ENCODE assay signal across 9 cellular contexts in genomic region chr3:168088106-168088722, GRCh38. TPM values are rescaled to one million over a fixed set of nuclear protein-coding genes. Genes with fewer than 3 reads are reported as not detected.
DNase-seq lines count a peak whose midpoint lies in the region; ATAC-seq and TF ChIP-seq lines count a peak whose summit lies in the region.
"Had no signal": no experiment of that assay in that cellular context is flagged by ENCODE, and none has a peak within 500 bp of the region (broad histone marks: within the 10 kb centered on the region; RNA-seq: fewer than 3 reads in every experiment).

No MANE protein-coding gene starts in this region.

- H3K9me3 Mint-ChIP-seq in WTC11 (no peaks in the 10 kb centered on the region), neural crest cell (no peaks in the 10 kb centered on the region)
- H3K9me3 Mint-ChIP-seq: T-helper 1 cell treated with Interleukin-12 subunit alpha and Interleukin-12 subunit beta and Interleukin-4 antibody, amounts not matched to agents 30 μg/mL and 1 μg/mL, for 36 hours had no signal

- ATAC-seq in HG03378 (IDR thresholded peaks at IDR 0.05; ENCODE audit: unreplicated experiment), result peak; percentile 70
- peak; percentile 90 for ATAC-seq in WTC11

- DNase-seq in GM10266 (ENCODE audit: extremely low spot score) (peak; percentile 42), GM20000 (ENCODE audit: low spot score) (peak; percentile 18), WTC11 (ENCODE audit: low spot score) (peak; percentile 37), neural crest cell (ENCODE audit: low read depth, low spot score) (no peak), NCI-H524 treated with DMSO at 0.1 percent for 48 hours (lab: John Stamatoyannopoulos, UW) (no peak), DMS153 treated with DMSO at 0.1 percent for 48 hours (lab: John Stamatoyannopoulos, UW; ENCODE audit: unreplicated experiment) (no peak), NCI-H774 (lab: John Stamatoyannopoulos, UW) (no peak)

- H3K4me1 Mint-ChIP-seq in WTC11 (peaks cover 68% of the 10 kb centered on the region), neural crest cell (peaks cover 32% of the 10 kb centered on the region)

- POLR2A ChIA-PET in WTC11 (lab: Charles Lee), result no interaction called here

- H3K36me3 Mint-ChIP-seq in WTC11, result no peaks in the 10 kb centered on the region
- H3K36me3 Mint-ChIP-seq in neural crest cell (ENCODE audit: low read depth), result no peaks in the 10 kb centered on the region

- H3K27ac Mint-ChIP-seq in WTC11 (peak overlapping the region; percentile 78), neural crest cell (ENCODE audit: unreplicated experiment) (no peak overlapping the region)
- H3K27ac Mint-ChIP-seq: T-helper 1 cell treated with Interleukin-12 subunit alpha and Interleukin-12 subunit beta and Interleukin-4 antibody, amounts not matched to agents 30 μg/mL and 1 μg/mL, for 36 hours had no signal

- TF ChIP-seq CTCF in GM10266 (IDR thresholded peaks at IDR 0.05; ENCODE audit: control insufficient read depth, insufficient read depth, low read depth, missing control alignments), result peak; percentile 49
- no peak for TF ChIP-seq CTCF in GM20000 (IDR thresholded peaks at IDR 0.05; ENCODE audit: extremely low read depth, missing control alignments)
- 0 out of 2 replicates have a peak, but pooled peaks have one; percentile 29 for TF ChIP-seq CTCF in WTC11 (IDR thresholded peaks at IDR 0.05)
- TF ChIP-seq CTCF in neural crest cell (conservative IDR thresholded peaks at IDR 0.05), result peak; percentile 58

- H3K27me3 Mint-ChIP-seq in WTC11 (ENCODE audit: low read depth) (no peaks in the 10 kb centered on the region), neural crest cell (ENCODE audit: low read depth) (no peaks in the 10 kb centered on the region)

- CTCF ChIA-PET in WTC11 (lab: Charles Lee), result interaction anchor here (1.2 to 1.5 kb wide), 4 partner anchors 8 to 353 kb away, joined by 3 to 4 read pairs (median 3); partner anchors contain the start of gene SERPINI1

- H3K4me3 Mint-ChIP-seq in WTC11 (no peak overlapping the region), neural crest cell (no peak overlapping the region)
- H3K4me3 Mint-ChIP-seq: T-helper 1 cell treated with Interleukin-12 subunit alpha and Interleukin-12 subunit beta and Interleukin-4 antibody, amounts not matched to agents 30 μg/mL and 1 μg/mL, for 36 hours had no signal

TF ChIP-seq in WTC11, 78 proteins besides CTCF, POLR2A, EP300 and RAD21 (continues in another document):
- TF ChIP-seq, protein P1, sequence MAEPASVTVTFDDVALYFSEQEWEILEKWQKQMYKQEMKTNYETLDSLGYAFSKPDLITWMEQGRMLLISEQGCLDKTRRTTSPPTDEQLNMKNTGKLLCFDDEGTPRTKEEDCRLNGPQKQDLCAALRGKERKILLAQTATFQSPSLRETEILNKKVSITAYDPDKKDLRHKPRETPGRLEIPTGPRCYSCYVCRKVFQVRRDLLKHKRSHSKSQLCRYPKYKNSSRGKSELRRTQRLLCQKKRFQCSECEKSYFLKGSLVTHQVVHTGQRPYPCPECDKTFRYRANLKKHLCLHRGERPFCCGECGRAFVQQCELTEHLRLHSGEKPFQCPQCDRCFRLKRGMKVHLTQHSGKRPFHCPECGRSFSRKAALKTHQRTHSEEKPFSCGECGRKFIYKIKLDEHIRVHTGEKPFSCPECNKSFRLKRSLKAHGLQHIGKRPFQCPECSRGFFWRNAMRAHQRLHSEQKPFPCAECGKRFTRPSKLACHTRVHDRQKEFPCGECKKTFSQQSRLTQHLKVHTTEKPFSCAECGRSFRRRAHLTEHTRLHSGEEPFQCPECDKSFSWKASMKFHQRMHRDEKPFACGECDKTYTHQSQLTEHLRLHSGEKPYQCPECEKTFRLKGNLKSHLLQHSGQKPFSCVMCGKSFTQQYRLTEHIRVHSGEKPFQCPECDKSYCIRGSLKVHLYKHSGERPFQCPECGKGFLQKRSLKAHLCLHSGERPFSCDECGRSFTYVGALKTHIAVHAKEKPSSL (CRISPR knock-in tag; conservative IDR thresholded peaks at IDR 0.05), result no peak
- no peak for TF ChIP-seq IRF1 (CRISPR knock-in tag; IDR thresholded peaks at IDR 0.05)
- TF ChIP-seq ETV6 (CRISPR knock-in tag; IDR thresholded peaks at IDR 0.05), result no peak
- TF ChIP-seq ATF3 (CRISPR knock-in tag; conservative IDR thresholded peaks at IDR 0.05), result no peak
- no peak for TF ChIP-seq CREB1 (CRISPR knock-in tag; IDR thresholded peaks at IDR 0.05)
- no peak for TF ChIP-seq USF2 (CRISPR knock-in tag; IDR thresholded peaks at IDR 0.05)
- no peak for TF ChIP-seq SMAD3 (CRISPR knock-in tag; IDR thresholded peaks at IDR 0.05; ENCODE audit: borderline replicate concordance)
- TF ChIP-seq, protein P2, sequence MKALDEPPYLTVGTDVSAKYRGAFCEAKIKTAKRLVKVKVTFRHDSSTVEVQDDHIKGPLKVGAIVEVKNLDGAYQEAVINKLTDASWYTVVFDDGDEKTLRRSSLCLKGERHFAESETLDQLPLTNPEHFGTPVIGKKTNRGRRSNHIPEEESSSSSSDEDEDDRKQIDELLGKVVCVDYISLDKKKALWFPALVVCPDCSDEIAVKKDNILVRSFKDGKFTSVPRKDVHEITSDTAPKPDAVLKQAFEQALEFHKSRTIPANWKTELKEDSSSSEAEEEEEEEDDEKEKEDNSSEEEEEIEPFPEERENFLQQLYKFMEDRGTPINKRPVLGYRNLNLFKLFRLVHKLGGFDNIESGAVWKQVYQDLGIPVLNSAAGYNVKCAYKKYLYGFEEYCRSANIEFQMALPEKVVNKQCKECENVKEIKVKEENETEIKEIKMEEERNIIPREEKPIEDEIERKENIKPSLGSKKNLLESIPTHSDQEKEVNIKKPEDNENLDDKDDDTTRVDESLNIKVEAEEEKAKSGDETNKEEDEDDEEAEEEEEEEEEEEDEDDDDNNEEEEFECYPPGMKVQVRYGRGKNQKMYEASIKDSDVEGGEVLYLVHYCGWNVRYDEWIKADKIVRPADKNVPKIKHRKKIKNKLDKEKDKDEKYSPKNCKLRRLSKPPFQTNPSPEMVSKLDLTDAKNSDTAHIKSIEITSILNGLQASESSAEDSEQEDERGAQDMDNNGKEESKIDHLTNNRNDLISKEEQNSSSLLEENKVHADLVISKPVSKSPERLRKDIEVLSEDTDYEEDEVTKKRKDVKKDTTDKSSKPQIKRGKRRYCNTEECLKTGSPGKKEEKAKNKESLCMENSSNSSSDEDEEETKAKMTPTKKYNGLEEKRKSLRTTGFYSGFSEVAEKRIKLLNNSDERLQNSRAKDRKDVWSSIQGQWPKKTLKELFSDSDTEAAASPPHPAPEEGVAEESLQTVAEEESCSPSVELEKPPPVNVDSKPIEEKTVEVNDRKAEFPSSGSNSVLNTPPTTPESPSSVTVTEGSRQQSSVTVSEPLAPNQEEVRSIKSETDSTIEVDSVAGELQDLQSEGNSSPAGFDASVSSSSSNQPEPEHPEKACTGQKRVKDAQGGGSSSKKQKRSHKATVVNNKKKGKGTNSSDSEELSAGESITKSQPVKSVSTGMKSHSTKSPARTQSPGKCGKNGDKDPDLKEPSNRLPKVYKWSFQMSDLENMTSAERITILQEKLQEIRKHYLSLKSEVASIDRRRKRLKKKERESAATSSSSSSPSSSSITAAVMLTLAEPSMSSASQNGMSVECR (CRISPR knock-in tag; IDR thresholded peaks at IDR 0.05; ENCODE audit: borderline replicate concordance), result no peak
- TF ChIP-seq ZNF219 (CRISPR knock-in tag; IDR thresholded peaks at IDR 0.05; ENCODE audit: borderline replicate concordance), result no peak
- TF ChIP-seq OVOL2 (CRISPR knock-in tag; IDR thresholded peaks at IDR 0.05; ENCODE audit: borderline replicate concordance), result no peak
- TF ChIP-seq ERG (CRISPR knock-in tag; IDR thresholded peaks at IDR 0.05), result no peak
- no peak for TF ChIP-seq ZNF232 (CRISPR knock-in tag; IDR thresholded peaks at IDR 0.05)
- TF ChIP-seq E2F4 (CRISPR knock-in tag; IDR thresholded peaks at IDR 0.05; ENCODE audit: borderline replicate concordance, low read depth), result no peak
- no peak for TF ChIP-seq MYBL2 (CRISPR knock-in tag; IDR thresholded peaks at IDR 0.05)
- no peak for TF ChIP-seq ZNF138 (CRISPR knock-in tag; conservative IDR thresholded peaks at IDR 0.05)

RNA-seq across cellular contexts. Expression of gene GOLIM4, which starts 7.5 kb away (rescaled TPM):
- total RNA-seq in WTC11 (2021), result 23.9 to 30.0 TPM (median 23.9 TPM) in 3 replicates
- total RNA-seq in neural crest cell, result 29.3 and 30.8 TPM in 2 replicates

Comparison
In these comparisons a context has a peak if more than half of its experiments do, and no peak if none do; other contexts are left out.
1. DNase-seq: peak in GM10266 (single experiment), GM20000 (single experiment) and WTC11 (single experiment); none in neural crest cell (single experiment), NCI-H524 treated with DMSO at 0.1 percent for 48 hours (single experiment), DMS153 treated with DMSO at 0.1 percent for 48 hours (single experiment) and NCI-H774 (single experiment).